ENCODE assay signal across 1 cellular context in the genomic region with DNA sequence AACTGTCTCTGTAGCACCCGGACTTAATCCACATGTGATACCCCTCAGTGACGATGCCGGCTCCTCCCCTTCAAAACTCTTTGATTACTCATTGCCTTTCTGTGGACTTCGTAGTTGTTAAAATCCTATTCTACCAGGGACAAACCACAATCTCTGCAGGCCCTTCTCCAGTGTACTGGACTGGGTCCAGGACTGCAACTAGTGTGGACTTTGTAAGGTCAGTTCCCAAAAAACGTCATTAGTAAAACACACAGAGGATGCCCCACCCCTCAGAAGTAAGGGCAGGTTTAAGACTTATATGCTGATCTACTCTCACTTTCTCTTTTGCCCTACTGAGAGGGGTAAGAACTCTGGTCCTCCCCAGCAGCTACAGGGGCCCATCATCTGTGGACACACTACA.
TF ChIP-seq lines count a peak whose summit lies in the region.

No MANE protein-coding gene starts in this region.

TF ChIP-seq in IMR-90, 13 proteins besides CTCF, POLR2A, EP300 and RAD21 (continued from another document):
- TF ChIP-seq RFX5 (IDR thresholded peaks at IDR 0.05; ENCODE audit: low read depth, low read length), result no peak
- TF ChIP-seq BHLHE40 (IDR thresholded peaks at IDR 0.05; ENCODE audit: low read depth, low read length), result no peak
- TF ChIP-seq RCOR1 (IDR thresholded peaks at IDR 0.05; ENCODE audit: insufficient replicate concordance, low read length), result no peak
- TF ChIP-seq CHD1 (IDR thresholded peaks at IDR 0.05; ENCODE audit: low read depth, low read length), result no peak
- TF ChIP-seq SMC3 (IDR thresholded peaks at IDR 0.05; ENCODE audit: low read depth, low read length), result no peak
- TF ChIP-seq, protein P1, sequence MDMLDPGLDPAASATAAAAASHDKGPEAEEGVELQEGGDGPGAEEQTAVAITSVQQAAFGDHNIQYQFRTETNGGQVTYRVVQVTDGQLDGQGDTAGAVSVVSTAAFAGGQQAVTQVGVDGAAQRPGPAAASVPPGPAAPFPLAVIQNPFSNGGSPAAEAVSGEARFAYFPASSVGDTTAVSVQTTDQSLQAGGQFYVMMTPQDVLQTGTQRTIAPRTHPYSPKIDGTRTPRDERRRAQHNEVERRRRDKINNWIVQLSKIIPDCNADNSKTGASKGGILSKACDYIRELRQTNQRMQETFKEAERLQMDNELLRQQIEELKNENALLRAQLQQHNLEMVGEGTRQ (IDR thresholded peaks at IDR 0.05; ENCODE audit: low read depth, low read length), result no peak
- TF ChIP-seq MAZ (IDR thresholded peaks at IDR 0.05; ENCODE audit: borderline replicate concordance, low read depth, low read length), result no peak
- TF ChIP-seq FOS (IDR thresholded peaks at IDR 0.05; ENCODE audit: low read depth, low read length), result no peak
- TF ChIP-seq, protein P2, sequence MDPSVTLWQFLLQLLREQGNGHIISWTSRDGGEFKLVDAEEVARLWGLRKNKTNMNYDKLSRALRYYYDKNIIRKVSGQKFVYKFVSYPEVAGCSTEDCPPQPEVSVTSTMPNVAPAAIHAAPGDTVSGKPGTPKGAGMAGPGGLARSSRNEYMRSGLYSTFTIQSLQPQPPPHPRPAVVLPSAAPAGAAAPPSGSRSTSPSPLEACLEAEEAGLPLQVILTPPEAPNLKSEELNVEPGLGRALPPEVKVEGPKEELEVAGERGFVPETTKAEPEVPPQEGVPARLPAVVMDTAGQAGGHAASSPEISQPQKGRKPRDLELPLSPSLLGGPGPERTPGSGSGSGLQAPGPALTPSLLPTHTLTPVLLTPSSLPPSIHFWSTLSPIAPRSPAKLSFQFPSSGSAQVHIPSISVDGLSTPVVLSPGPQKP (IDR thresholded peaks at IDR 0.05; ENCODE audit: borderline replicate concordance, low read depth, low read length), result no peak
- no peak for TF ChIP-seq MXI1 (IDR thresholded peaks at IDR 0.05; ENCODE audit: borderline replicate concordance, low read depth, low read length)
TF ChIP-seq in IMR-90: peak in this region for 0.
